Comparison of ENCODE assay signal across 19 cellular contexts in genomic region chr22:46461566-46462180, GRCh38.
DNase-seq lines count a peak whose midpoint lies in the region; ATAC-seq, FAIRE-seq and TF ChIP-seq lines count a peak whose summit lies in the region.
"Had no signal": no experiment of that assay in that cellular context is flagged by ENCODE, and none has a peak within 500 bp of the region (broad histone marks: within the 10 kb centered on the region; RNA-seq: fewer than 3 reads in every experiment).

No MANE protein-coding gene starts in this region.

- intact Hi-C loops in upper lobe of right lung (cut with DNase I) (no loop called here), ascending aorta (cut with DNase I) (no loop called here)

- H3F3A ChIP-seq in neural cell (ENCODE audit: insufficient read depth, low read length, poor library complexity, severe bottlenecking) = no peaks in the 10 kb centered on the region

- H3K9me2 ChIP-seq in neural cell (ENCODE audit: insufficient read depth, low read length) = no peaks in the 10 kb centered on the region

- H3K79me1 ChIP-seq in H1 (ENCODE audit: low read depth, low read length) = no peaks in the 10 kb centered on the region

- H3K9ac ChIP-seq in H1 (replicated peaks in 1 of 4; ENCODE audit: extremely low read depth in 1 of 4, low read depth in 3 of 4, low read length in 3 of 4) (no peak overlapping the region), neural cell (ENCODE audit: low read length) (no peak overlapping the region)
- H3K9ac ChIP-seq: KMS-11 had no signal

- H2BK15ac ChIP-seq in H1 (ENCODE audit: low read length) = no peak overlapping the region

- H3K4me3 ChIP-seq in H7 (ENCODE audit: insufficient read depth, low read depth, low read length) (no peak overlapping the region), H1 (ENCODE audit: extremely low read depth in 1 of 4, insufficient read depth in 2 of 4, low read depth in 3 of 4, low read length in 4 of 4) (no peak overlapping the region), neural cell (ENCODE audit: low read length) (peak overlapping the region; percentile 18), upper lobe of right lung (no peak overlapping the region), ascending aorta (no peak overlapping the region)
- H3K4me3 ChIP-seq: PC-9 had no signal

- H4K91ac ChIP-seq in H1 (replicated peaks; ENCODE audit: insufficient read length, low read length) = no peak overlapping the region

- H3K36me3 ChIP-seq in H7 (replicated peaks; ENCODE audit: control insufficient read depth, insufficient read depth, low read length) (no peaks in the 10 kb centered on the region), H1 (ENCODE audit: control insufficient read depth in 2 of 4, insufficient read depth in 4 of 4, low read length in 3 of 4) (no peaks in the 10 kb centered on the region; a peak in 1 of 8 replicates), neural cell (ENCODE audit: insufficient read depth, low read length) (no peaks in the 10 kb centered on the region), upper lobe of right lung (no peaks in the 10 kb centered on the region), ascending aorta (no peaks in the 10 kb centered on the region)

- H3K4ac ChIP-seq in H1 (replicated peaks; ENCODE audit: insufficient read length, low read depth, low read length) = no peak overlapping the region

- H2AFZ ChIP-seq in H1 (ENCODE audit: low read length) (no peak overlapping the region), neural cell (ENCODE audit: low read depth, low read length) (no peak overlapping the region)
- H2AFZ ChIP-seq: PC-9 had no signal

- WGBS in H1 (ENCODE audit: extremely low coverage in 1 of 2, insufficient coverage in 1 of 2, insufficient read length in 1 of 2, insufficient replicate concordance in 2 of 2, low coverage in 1 of 2, low lambda C conversion rate in 2 of 2, missing lambda C conversion rate in 1 of 2), 2 experiments = 88% methylated on average over 21 of the region's 22 CpGs; no CpG with 5 or more reads in 1 of the 2 experiments

- H4K8ac ChIP-seq in H1 (ENCODE audit: extremely low read depth, insufficient read depth, low read length) = 0 out of 2 replicates have a peak overlapping the region, but pooled peaks have one; percentile 40

- no peak overlapping the region for H4K5ac ChIP-seq in H1 (ENCODE audit: insufficient read length, low read depth, low read length)

- H3K9me3 ChIP-seq in H1 (ENCODE audit: insufficient read depth in 2 of 2, low read depth in 1 of 2, low read length in 1 of 2) = no peaks in the 10 kb centered on the region
- no peaks in the 10 kb centered on the region for H3K9me3 ChIP-seq in neural cell (ENCODE audit: low read length)
- no peaks in the 10 kb centered on the region for H3K9me3 ChIP-seq in upper lobe of right lung
- no peaks in the 10 kb centered on the region for H3K9me3 ChIP-seq in ascending aorta

- TF ChIP-seq POLR2A in H1 (IDR thresholded peaks at IDR 0.05; ENCODE audit: control extremely low read depth in 1 of 2, low read depth in 2 of 2, low read length in 2 of 2) = no peak

- no peak overlapping the region for H3K4me2 ChIP-seq in H1 (ENCODE audit: insufficient read depth in 1 of 2, low read depth in 2 of 2, low read length in 2 of 2)
- no peak overlapping the region for H3K4me2 ChIP-seq in neural cell (ENCODE audit: low read length)
- H3K4me2 ChIP-seq: KMS-11, PC-9 had no signal

- peaks cover 0 to 5% of the 10 kb centered on the region in 2 experiments for H4K20me1 ChIP-seq in H1 (replicated peaks in 1 of 2; ENCODE audit: control insufficient read depth in 1 of 2, insufficient read depth in 2 of 2, low read length in 2 of 2)
- no peaks in the 10 kb centered on the region for H4K20me1 ChIP-seq in neural cell (ENCODE audit: insufficient read depth)

- H3K23ac ChIP-seq in H1 (ENCODE audit: insufficient read length) = no peak overlapping the region

- H3K4me1 ChIP-seq in H1 (replicated peaks in 1 of 4; ENCODE audit: control insufficient read depth in 3 of 4, insufficient read depth in 4 of 4, low read length in 3 of 4) (peaks cover 0 to 7% (median 0%) of the 10 kb centered on the region in 4 experiments; a peak in 3 of 7 replicates), upper lobe of right lung (peaks cover 11% of the 10 kb centered on the region), ascending aorta (no peaks in the 10 kb centered on the region)

- H2BK120ac ChIP-seq in H1 (replicated peaks; ENCODE audit: low read depth, low read length) = no peak overlapping the region

- no peak for TF ChIP-seq RAD21 in H1 (IDR thresholded peaks at IDR 0.05 in 1 of 2, conservative IDR thresholded peaks at IDR 0.05 in 1 of 2; ENCODE audit: low read depth in 2 of 2, low read length in 2 of 2)
- no peak for TF ChIP-seq RAD21 in neural cell (conservative IDR thresholded peaks at IDR 0.05)

- no peak overlapping the region for H3K27ac ChIP-seq in H1 (ENCODE audit: low read depth, low read length)
- no peak overlapping the region for H3K27ac ChIP-seq in neural cell (ENCODE audit: low read length)
- H3K27ac ChIP-seq in upper lobe of right lung = no peak overlapping the region
- no peak overlapping the region for H3K27ac ChIP-seq in ascending aorta
- H3K27ac ChIP-seq: KMS-11, PC-9 had no signal

- H3K14ac ChIP-seq in H1 (ENCODE audit: insufficient read length) = no peak overlapping the region

- H3K18ac ChIP-seq in H1 (ENCODE audit: extremely low read depth, low read length) = no peak overlapping the region

- POLR2A ChIA-PET in H1 (lab: Charles Lee; ENCODE audit: partially characterized antibody) = no interaction called here

- ATAC-seq in upper lobe of right lung = no peak

- TF ChIP-seq CTCF in H1 (IDR thresholded peaks at IDR 0.05; ENCODE audit: control extremely low read depth in 1 of 3, insufficient read depth in 1 of 3, low read depth in 1 of 3, low read length in 3 of 3) (no peak), neural cell (IDR thresholded peaks at IDR 0.05; ENCODE audit: poor library complexity, severe bottlenecking) (no peak), upper lobe of right lung (IDR thresholded peaks at IDR 0.05) (no peak), ascending aorta (IDR thresholded peaks at IDR 0.05) (no peak)

- no peak for TF ChIP-seq EP300 in H1 (IDR thresholded peaks at IDR 0.05; ENCODE audit: borderline replicate concordance in 1 of 2, low read depth in 2 of 2, low read length in 2 of 2)
- TF ChIP-seq EP300 in neural cell (conservative IDR thresholded peaks at IDR 0.05; ENCODE audit: poor library complexity, severe bottlenecking) = no peak

- DNase-seq in H7 = peak; percentile 48
- no peak for DNase-seq in H1 (ENCODE audit: low read depth in 1 of 2, low spot score in 2 of 2)
- peak; percentile 48 for DNase-seq in upper lobe of right lung
- no peak for DNase-seq in SW480 (ENCODE audit: low spot score)
- no peak for DNase-seq in ascending aorta (ENCODE audit: low spot score in 2 of 2)
- no peak for DNase-seq in HCEC 1CT
- DNase-seq: CD8-positive, alpha-beta memory T cell; HFFc6; NCI-H1048; NCI-H1694 treated with DMSO at 0.1 percent for 48 hours; NCI-H2081; NCI-H526 treated with DMSO at 0.1 percent for 48 hours; PC-9; SHP77 treated with DMSO at 0.1 percent for 48 hours had no signal

- FAIRE-seq in H1 (lab: Jason Lieb, UNC) = no peak
- FAIRE-seq: GM12892, GM19239, H54 had no signal

- H2BK12ac ChIP-seq in H1 (ENCODE audit: low read depth, low read length) = no peak overlapping the region

- CTCF ChIA-PET in H1 (lab: Charles Lee; ENCODE audit: partially characterized antibody) = interaction anchor here (0.7 to 1.1 kb wide), 3 partner anchors 10 to 89 kb away, joined by 3 to 4 read pairs (median 3); no protein-coding TSS in a partner anchor

- H3K79me2 ChIP-seq in H1 (ENCODE audit: control insufficient read depth in 1 of 2, insufficient read depth in 2 of 2, low read length in 2 of 2) (no peaks in the 10 kb centered on the region), neural cell (replicated peaks; ENCODE audit: insufficient read depth, low read length) (no peaks in the 10 kb centered on the region)

- H3K56ac ChIP-seq in H1 (replicated peaks; ENCODE audit: insufficient read length, low read depth, low read length) = no peak overlapping the region

- H3K27me3 ChIP-seq in H7 (ENCODE audit: control insufficient read depth, insufficient read depth, low read length) = no peaks in the 10 kb centered on the region
- H3K27me3 ChIP-seq in H1 (replicated peaks in 1 of 4; ENCODE audit: control insufficient read depth in 3 of 4, extremely low read depth in 1 of 4, insufficient read depth in 3 of 4, low read length in 3 of 4) = no peaks in the 10 kb centered on the region
- H3K27me3 ChIP-seq in neural cell (ENCODE audit: insufficient read depth, low read depth, low read length) = no peaks in the 10 kb centered on the region
- no peaks in the 10 kb centered on the region for H3K27me3 ChIP-seq in upper lobe of right lung
- no peaks in the 10 kb centered on the region for H3K27me3 ChIP-seq in ascending aorta

- H2BK20ac ChIP-seq in H1 (ENCODE audit: low read length) = no peak overlapping the region

- no peak overlapping the region for H2BK5ac ChIP-seq in H1 (ENCODE audit: low read depth, low read length)

- H2AK5ac ChIP-seq in H1 (ENCODE audit: low read depth, low read length) = no peak overlapping the region

- no peaks in the 10 kb centered on the region for H3K23me2 ChIP-seq in H1 (ENCODE audit: low read depth, low read length)

TF ChIP-seq in H1, 55 proteins besides CTCF, POLR2A, EP300 and RAD21 (continues in another document):
- TF ChIP-seq RXRA (IDR thresholded peaks at IDR 0.05; ENCODE audit: insufficient read depth, low read depth, low read length) (no peak), SP2 (IDR thresholded peaks at IDR 0.05; ENCODE audit: low read length) (no peak), PHF8 (conservative IDR thresholded peaks at IDR 0.05; ENCODE audit: low read depth, low read length) (no peak), CTBP2 (IDR thresholded peaks at IDR 0.05; ENCODE audit: borderline replicate concordance, insufficient read depth, insufficient read length, low read length) (no peak)

TF ChIP-seq in neural cell, 6 proteins besides CTCF, POLR2A, EP300 and RAD21 (continues in another document):
- TF ChIP-seq MXI1 (conservative IDR thresholded peaks at IDR 0.05; ENCODE audit: poor library complexity, severe bottlenecking) (no peak), EZH2 (IDR thresholded peaks at IDR 0.05; ENCODE audit: borderline replicate concordance, insufficient read depth, low read length, poor library complexity, severe bottlenecking) (no peak), TAF1 (IDR thresholded peaks at IDR 0.05; ENCODE audit: low read depth) (no peak), SMC3 (conservative IDR thresholded peaks at IDR 0.05; ENCODE audit: poor library complexity) (no peak)

Comparison
In these comparisons a context has a peak if more than half of its experiments do, and no peak if none do; other contexts are left out.
1. DNase-seq: peak in H7 (single experiment) and upper lobe of right lung (single experiment); none in H1 (0 of 2), SW480 (single experiment), ascending aorta (0 of 2) and HCEC 1CT (single experiment).